13 cellular contexts compared by ENCODE assay signal in the genomic region with DNA sequence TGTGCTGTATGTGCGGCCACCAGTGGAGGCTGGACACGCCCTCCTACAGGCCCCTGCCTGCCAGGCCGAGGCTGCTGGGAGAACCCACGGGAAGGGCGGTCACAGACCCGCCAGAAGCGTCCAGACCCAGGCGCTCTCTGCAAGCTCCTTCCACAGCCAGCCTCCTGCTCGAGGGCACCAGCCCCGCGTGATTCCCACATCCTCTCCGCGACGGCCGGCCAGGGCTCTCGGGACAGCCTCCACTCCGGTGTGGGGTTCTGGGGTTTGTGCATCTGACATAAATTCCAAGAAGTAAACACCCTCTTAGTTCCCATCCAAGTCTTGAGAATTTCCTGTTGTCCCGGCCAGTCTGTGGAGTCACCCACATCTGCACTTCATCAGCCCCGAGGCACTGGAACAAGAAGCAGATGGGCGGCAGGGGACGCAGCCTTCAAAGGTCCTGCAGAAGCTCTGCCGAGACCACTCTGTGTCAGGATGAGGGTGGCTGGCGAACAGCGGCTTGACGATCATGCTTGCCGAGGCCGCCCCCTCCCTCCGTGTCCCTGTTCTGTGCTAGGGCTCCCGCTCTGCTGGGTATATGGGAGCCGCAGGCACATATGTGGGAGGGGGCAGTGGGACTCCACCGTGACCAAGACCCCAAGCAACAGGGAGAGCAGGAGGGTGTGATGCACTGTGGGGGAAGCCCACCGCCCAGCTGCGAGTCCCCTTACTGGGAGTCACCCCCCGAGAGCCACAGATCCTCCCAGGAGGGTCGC. TPM values are rescaled to one million over a fixed set of nuclear protein-coding genes. Genes with fewer than 3 reads are reported as not detected.
A peak's percentile ranks its signal among the peaks of the same experiment; 100 is the strongest.
DNase-seq lines count a peak whose midpoint lies in the region; TF ChIP-seq lines count a peak whose summit lies in the region.
"Had no signal": no experiment of that assay in that cellular context is flagged by ENCODE, and none has a peak within 500 bp of the region (broad histone marks: within the 10 kb centered on the region; RNA-seq: fewer than 3 reads in every experiment).

No MANE protein-coding gene starts in this region.

- H3K9ac ChIP-seq in mammary epithelial cell (ENCODE audit: insufficient read depth, low read length): no peak overlapping the region

- H2AFZ ChIP-seq in mammary epithelial cell (ENCODE audit: low read depth, low read length): peak overlapping the region; percentile 73

- H3K36me3 ChIP-seq in mammary epithelial cell (ENCODE audit: insufficient read depth, low read length) (no peaks in the 10 kb centered on the region), left ventricle myocardium inferior (peaks cover 6% of the 10 kb centered on the region)

- no peak overlapping the region for H3K27ac ChIP-seq in mammary epithelial cell (ENCODE audit: insufficient read depth, low read depth, low read length)
- H3K27ac ChIP-seq in left ventricle myocardium inferior (replicated peaks): peak overlapping the region; percentile 98

- in situ Hi-C loops in mammary epithelial cell (cut with MboI; ENCODE audit: low sequenced_read_pairs in 2 of 2): no loop called here

- DNase-seq in AG09319 (ENCODE audit: extremely low read depth, low read depth) (peak; percentile 81), mammary epithelial cell (no peak), left ventricle myocardium inferior (peak; percentile 80), posterior vena cava (ENCODE audit: low spot score) (peak; percentile 92), RPMI8226 (no peak), NCI-H1105 (lab: John Stamatoyannopoulos, UW) (no peak), NCI-H2029 treated with DMSO at 0.1 percent for 48 hours (lab: John Stamatoyannopoulos, UW) (no peak)
- DNase-seq in activated naive CD4-positive, alpha-beta T cell (lab: John Stamatoyannopoulos, UW): no peak
- DNase-seq: activated CD4-positive, alpha-beta T cell treated with anti-CD3 and anti-CD28 coated beads for 36 hours; H9; NCI-H187; SHP77 had no signal

- H3K4me3 ChIP-seq in mammary epithelial cell (replicated peaks in 1 of 3; ENCODE audit: insufficient read depth in 1 of 3, low read depth in 2 of 3, low read length in 3 of 3) (no peak overlapping the region), left ventricle myocardium inferior (peak overlapping the region; percentile 83)

- CTCF ChIA-PET in mammary epithelial cell (lab: Charles Lee; ENCODE audit: low non-redundant PET): no interaction called here

- H3K4me1 ChIP-seq in mammary epithelial cell (ENCODE audit: insufficient read depth, low read length) (peaks cover 42% of the 10 kb centered on the region), left ventricle myocardium inferior (peaks cover 90% of the 10 kb centered on the region)

- intact Hi-C loops in mammary epithelial cell (cut with micrococcal nuclease): no loop called here
- intact Hi-C loops in left ventricle myocardium inferior (cut with micrococcal nuclease): no loop called here
- intact Hi-C loops in posterior vena cava (cut with DNase I): loop anchor here in 1 of 2 donors (10.0 kb wide), 1 partner anchor 116 kb away; a partner anchor contains a TSS

- H3K79me2 ChIP-seq in mammary epithelial cell (ENCODE audit: insufficient read depth, low read length): peaks cover 11% of the 10 kb centered on the region

- BruUV-seq in mammary epithelial cell (replicated peaks; lab: Mats Ljungman, UMichigan): no TSS peak

- H3K4me2 ChIP-seq in mammary epithelial cell (ENCODE audit: insufficient read depth, low read depth, low read length): peak overlapping the region; percentile 55

- H3K9me3 ChIP-seq in mammary epithelial cell (replicated peaks; ENCODE audit: insufficient read depth, low read length): no peaks in the 10 kb centered on the region
- H3K9me3 ChIP-seq in left ventricle myocardium inferior (replicated peaks): no peaks in the 10 kb centered on the region

- TF ChIP-seq CTCF in AG09319 (IDR thresholded peaks at IDR 0.05; ENCODE audit: low read depth, low read length) (peak; percentile 6), mammary epithelial cell (conservative IDR thresholded peaks at IDR 0.05 in 1 of 2, IDR thresholded peaks at IDR 0.05 in 1 of 2; ENCODE audit: extremely low read depth in 1 of 2, insufficient read depth in 1 of 2, low read depth in 1 of 2, low read length in 2 of 2) (no peak), left ventricle myocardium inferior (IDR thresholded peaks at IDR 0.05; ENCODE audit: borderline replicate concordance) (no peak)

- dilution Hi-C loops in mammary epithelial cell (cut with HindIII; ENCODE audit: low sequenced_read_pairs): loop anchor here (10.0 kb wide), 1 partner anchor 96 kb away; a partner anchor contains a TSS

- no peaks in the 10 kb centered on the region for H3K27me3 ChIP-seq in mammary epithelial cell (ENCODE audit: insufficient read depth, low read length)
- no peaks in the 10 kb centered on the region for H3K27me3 ChIP-seq in left ventricle myocardium inferior (ENCODE audit: low read depth)

- no peaks in the 10 kb centered on the region for H4K20me1 ChIP-seq in mammary epithelial cell (ENCODE audit: insufficient read depth, low read length)

- WGBS in mammary epithelial cell (ENCODE audit: low coverage, missing lambda C conversion rate): 49% methylated on average over 25 of the region's 35 CpGs

RNA-seq across cellular contexts. Expression of a gene that starts 2.4 kb away (rescaled TPM):
- total RNA-seq in mammary epithelial cell (under 1 TPM in 1 of 2 donors, not detected in 1; 0.17 TPM), left ventricle myocardium inferior (27.1 TPM), posterior vena cava (10 to 100 TPM; 23.7 to 36.5 TPM)
- polyA plus RNA-seq in mammary epithelial cell: 1.6 TPM
- polyA minus RNA-seq in mammary epithelial cell: 0.26 TPM
- total RNA-seq: H9 had no signal

RNA-seq across cellular contexts. Expression of a gene that starts 37.9 kb away (rescaled TPM):
- total RNA-seq in mammary epithelial cell (10 to 100 TPM; 12.7 to 37.7 TPM), left ventricle myocardium inferior (17.7 TPM), posterior vena cava (10 to 100 TPM; 20.8 to 21.4 TPM)
- 21.4 TPM for polyA plus RNA-seq in mammary epithelial cell
- polyA minus RNA-seq in mammary epithelial cell: 11.7 TPM

RNA-seq across cellular contexts. Expression of a gene that starts 42.3 kb away (rescaled TPM):
- total RNA-seq in mammary epithelial cell (not detected), left ventricle myocardium inferior (not detected), posterior vena cava (under 1 TPM in 1 of 2 donors, not detected in 1; 0.14 TPM)
- not detected for polyA plus RNA-seq in mammary epithelial cell
- not detected for polyA minus RNA-seq in mammary epithelial cell
- total RNA-seq: activated CD4-positive, alpha-beta T cell treated with anti-CD3 and anti-CD28 coated beads for 36 hours; B cell; H9 had no signal

RNA-seq across cellular contexts. Expression of a gene that starts 56.2 kb away (rescaled TPM):
- total RNA-seq in mammary epithelial cell: 10 to 100 TPM; 52.9 to 66.2 TPM
- polyA plus RNA-seq in mammary epithelial cell: 26.6 TPM
- polyA minus RNA-seq in mammary epithelial cell: 32.7 TPM
- total RNA-seq in left ventricle myocardium inferior: 45.3 TPM
- 10 to 100 TPM; 35.8 to 52.6 TPM for total RNA-seq in posterior vena cava

Comparison
In these comparisons a context has a peak if more than half of its experiments do, and no peak if none do; other contexts are left out.
1. DNase-seq: peak in AG09319 (single experiment), left ventricle myocardium inferior (single experiment) and posterior vena cava (single experiment); none in mammary epithelial cell (single experiment), activated naive CD4-positive, alpha-beta T cell (0 of 4), RPMI8226 (single experiment), NCI-H1105 (single experiment) and NCI-H2029 treated with DMSO at 0.1 percent for 48 hours (single experiment).
2. RNA of a gene that starts 2.4 kb away (total RNA-seq): 23.7 to 36.5 TPM in posterior vena cava and 27.1 TPM in left ventricle myocardium inferior (single experiment); 0.17 TPM in mammary epithelial cell; every median in the first group is over 10 times any median in the second.